Comparison of ENCODE assay signal across 1 cellular context in the genomic region with DNA sequence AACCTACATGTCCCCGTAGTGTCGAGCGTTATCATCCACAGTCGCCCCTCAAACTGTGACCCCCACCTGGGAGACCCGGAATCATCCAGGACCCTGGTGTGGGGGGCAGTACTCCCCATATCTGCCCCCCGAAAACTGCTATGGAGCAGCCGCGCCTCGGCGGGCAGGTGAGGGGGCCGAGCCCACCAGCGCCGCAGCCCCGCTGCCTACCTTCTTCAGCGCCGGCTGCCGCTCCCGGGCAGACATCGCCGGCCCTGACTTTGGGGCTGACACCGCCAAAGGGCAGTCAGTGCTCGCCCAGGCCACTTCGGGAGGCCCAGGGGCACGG.
TF ChIP-seq lines count a peak whose summit lies in the region.

No MANE protein-coding gene starts in this region.

TF ChIP-seq in HEK293, 187 proteins besides CTCF, POLR2A, EP300 and RAD21 (continued from another document):
- TF ChIP-seq, protein P1, sequence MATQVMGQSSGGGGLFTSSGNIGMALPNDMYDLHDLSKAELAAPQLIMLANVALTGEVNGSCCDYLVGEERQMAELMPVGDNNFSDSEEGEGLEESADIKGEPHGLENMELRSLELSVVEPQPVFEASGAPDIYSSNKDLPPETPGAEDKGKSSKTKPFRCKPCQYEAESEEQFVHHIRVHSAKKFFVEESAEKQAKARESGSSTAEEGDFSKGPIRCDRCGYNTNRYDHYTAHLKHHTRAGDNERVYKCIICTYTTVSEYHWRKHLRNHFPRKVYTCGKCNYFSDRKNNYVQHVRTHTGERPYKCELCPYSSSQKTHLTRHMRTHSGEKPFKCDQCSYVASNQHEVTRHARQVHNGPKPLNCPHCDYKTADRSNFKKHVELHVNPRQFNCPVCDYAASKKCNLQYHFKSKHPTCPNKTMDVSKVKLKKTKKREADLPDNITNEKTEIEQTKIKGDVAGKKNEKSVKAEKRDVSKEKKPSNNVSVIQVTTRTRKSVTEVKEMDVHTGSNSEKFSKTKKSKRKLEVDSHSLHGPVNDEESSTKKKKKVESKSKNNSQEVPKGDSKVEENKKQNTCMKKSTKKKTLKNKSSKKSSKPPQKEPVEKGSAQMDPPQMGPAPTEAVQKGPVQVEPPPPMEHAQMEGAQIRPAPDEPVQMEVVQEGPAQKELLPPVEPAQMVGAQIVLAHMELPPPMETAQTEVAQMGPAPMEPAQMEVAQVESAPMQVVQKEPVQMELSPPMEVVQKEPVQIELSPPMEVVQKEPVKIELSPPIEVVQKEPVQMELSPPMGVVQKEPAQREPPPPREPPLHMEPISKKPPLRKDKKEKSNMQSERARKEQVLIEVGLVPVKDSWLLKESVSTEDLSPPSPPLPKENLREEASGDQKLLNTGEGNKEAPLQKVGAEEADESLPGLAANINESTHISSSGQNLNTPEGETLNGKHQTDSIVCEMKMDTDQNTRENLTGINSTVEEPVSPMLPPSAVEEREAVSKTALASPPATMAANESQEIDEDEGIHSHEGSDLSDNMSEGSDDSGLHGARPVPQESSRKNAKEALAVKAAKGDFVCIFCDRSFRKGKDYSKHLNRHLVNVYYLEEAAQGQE (tag by site-specific recombination; IDR thresholded peaks at IDR 0.05) = no peak
- TF ChIP-seq ZNF311 (tag by site-specific recombination; IDR thresholded peaks at IDR 0.05; ENCODE audit: borderline replicate concordance) (no peak), KLF8 (tag by site-specific recombination; IDR thresholded peaks at IDR 0.05) (no peak), ZNF354C (tag by site-specific recombination; IDR thresholded peaks at IDR 0.05; ENCODE audit: borderline replicate concordance, low read depth) (no peak), ZNF23 (tag by site-specific recombination; IDR thresholded peaks at IDR 0.05; ENCODE audit: borderline replicate concordance) (no peak)
- TF ChIP-seq, protein P2, sequence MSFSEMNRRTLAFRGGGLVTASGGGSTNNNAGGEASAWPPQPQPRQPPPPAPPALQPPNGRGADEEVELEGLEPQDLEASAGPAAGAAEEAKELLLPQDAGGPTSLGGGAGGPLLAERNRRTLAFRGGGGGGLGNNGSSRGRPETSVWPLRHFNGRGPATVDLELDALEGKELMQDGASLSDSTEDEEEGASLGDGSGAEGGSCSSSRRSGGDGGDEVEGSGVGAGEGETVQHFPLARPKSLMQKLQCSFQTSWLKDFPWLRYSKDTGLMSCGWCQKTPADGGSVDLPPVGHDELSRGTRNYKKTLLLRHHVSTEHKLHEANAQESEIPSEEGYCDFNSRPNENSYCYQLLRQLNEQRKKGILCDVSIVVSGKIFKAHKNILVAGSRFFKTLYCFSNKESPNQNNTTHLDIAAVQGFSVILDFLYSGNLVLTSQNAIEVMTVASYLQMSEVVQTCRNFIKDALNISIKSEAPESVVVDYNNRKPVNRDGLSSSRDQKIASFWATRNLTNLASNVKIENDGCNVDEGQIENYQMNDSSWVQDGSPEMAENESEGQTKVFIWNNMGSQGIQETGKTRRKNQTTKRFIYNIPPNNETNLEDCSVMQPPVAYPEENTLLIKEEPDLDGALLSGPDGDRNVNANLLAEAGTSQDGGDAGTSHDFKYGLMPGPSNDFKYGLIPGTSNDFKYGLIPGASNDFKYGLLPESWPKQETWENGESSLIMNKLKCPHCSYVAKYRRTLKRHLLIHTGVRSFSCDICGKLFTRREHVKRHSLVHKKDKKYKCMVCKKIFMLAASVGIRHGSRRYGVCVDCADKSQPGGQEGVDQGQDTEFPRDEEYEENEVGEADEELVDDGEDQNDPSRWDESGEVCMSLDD (tag by site-specific recombination; IDR thresholded peaks at IDR 0.05) = 0 out of 2 replicates have a peak, but pooled peaks have one; percentile 22
- TF ChIP-seq, protein P3, sequence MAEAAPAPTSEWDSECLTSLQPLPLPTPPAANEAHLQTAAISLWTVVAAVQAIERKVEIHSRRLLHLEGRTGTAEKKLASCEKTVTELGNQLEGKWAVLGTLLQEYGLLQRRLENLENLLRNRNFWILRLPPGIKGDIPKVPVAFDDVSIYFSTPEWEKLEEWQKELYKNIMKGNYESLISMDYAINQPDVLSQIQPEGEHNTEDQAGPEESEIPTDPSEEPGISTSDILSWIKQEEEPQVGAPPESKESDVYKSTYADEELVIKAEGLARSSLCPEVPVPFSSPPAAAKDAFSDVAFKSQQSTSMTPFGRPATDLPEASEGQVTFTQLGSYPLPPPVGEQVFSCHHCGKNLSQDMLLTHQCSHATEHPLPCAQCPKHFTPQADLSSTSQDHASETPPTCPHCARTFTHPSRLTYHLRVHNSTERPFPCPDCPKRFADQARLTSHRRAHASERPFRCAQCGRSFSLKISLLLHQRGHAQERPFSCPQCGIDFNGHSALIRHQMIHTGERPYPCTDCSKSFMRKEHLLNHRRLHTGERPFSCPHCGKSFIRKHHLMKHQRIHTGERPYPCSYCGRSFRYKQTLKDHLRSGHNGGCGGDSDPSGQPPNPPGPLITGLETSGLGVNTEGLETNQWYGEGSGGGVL (tag by site-specific recombination; IDR thresholded peaks at IDR 0.05) = no peak
- TF ChIP-seq, protein P4, sequence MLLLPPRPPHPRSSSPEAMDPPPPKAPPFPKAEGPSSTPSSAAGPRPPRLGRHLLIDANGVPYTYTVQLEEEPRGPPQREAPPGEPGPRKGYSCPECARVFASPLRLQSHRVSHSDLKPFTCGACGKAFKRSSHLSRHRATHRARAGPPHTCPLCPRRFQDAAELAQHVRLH (tag by site-specific recombination; IDR thresholded peaks at IDR 0.05) = no peak
